Comparison of ENCODE assay signal across 14 cellular contexts in the genomic region with DNA sequence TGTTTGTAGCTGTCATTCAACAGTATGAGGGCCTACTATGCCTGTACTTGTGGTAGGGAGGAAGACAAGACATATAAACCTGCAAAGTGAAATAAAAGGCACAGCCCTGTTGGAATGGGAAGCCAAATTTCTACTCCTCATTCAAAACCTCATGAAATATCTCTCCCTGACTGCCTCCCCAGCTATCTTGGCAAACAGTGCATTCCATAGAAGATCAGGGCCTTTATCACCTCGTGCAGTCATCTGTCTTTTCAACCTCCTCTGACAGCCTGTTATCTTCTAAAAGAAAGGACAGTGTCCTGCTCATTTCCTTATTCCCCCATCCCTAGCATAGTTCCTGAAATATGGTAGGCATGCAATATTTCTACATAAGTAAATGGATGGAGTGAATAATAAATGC.
DNase-seq lines count a peak whose midpoint lies in the region; ATAC-seq and TF ChIP-seq lines count a peak whose summit lies in the region.
"Had no signal": no experiment of that assay in that cellular context is flagged by ENCODE, and none has a peak within 500 bp of the region (broad histone marks: within the 10 kb centered on the region; RNA-seq: fewer than 3 reads in every experiment).

No MANE protein-coding gene starts in this region.

- no peaks in the 10 kb centered on the region for H3K36me3 ChIP-seq in OCI-LY3 (replicated peaks; ENCODE audit: low read depth, low read length)
- H3K36me3 ChIP-seq in psoas muscle (ENCODE audit: insufficient read depth in 1 of 2, low read depth in 1 of 2) = no peaks in the 10 kb centered on the region
- no peaks in the 10 kb centered on the region for H3K36me3 ChIP-seq in lower lobe of right lung
- H3K36me3 ChIP-seq: MG63, prostate gland had no signal

- no peak overlapping the region for H3K4me3 Mint-ChIP-seq in chondrocyte (ENCODE audit: unreplicated experiment)
- H3K4me3 Mint-ChIP-seq: activated B cell treated with CpG ODN at 0.5 μM for 24 hours; activated naive CD4-positive, alpha-beta T cell treated with anti-CD3 and anti-CD28 coated beads, Interleukin-2, amount 50 U/mL, for 24 hours; CD4-positive, CD25-positive, alpha-beta regulatory T cell had no signal

- peak overlapping the region; percentile 62 for H2AFZ ChIP-seq in OCI-LY3 (ENCODE audit: low read depth, low read length)

- 33 to 74% (median 39%) methylated on average over 1 of the region's 1 CpG for WGBS in psoas muscle, 3 donors

- peak overlapping the region; percentile 93 for H3K27ac Mint-ChIP-seq in chondrocyte (ENCODE audit: unreplicated experiment)
- H3K27ac Mint-ChIP-seq: activated B cell treated with CpG ODN at 0.5 μM for 24 hours; activated naive CD4-positive, alpha-beta T cell treated with anti-CD3 and anti-CD28 coated beads, Interleukin-2, amount 50 U/mL, for 24 hours had no signal

- ATAC-seq in psoas muscle = no peak
- ATAC-seq in lower lobe of right lung = no peak

- peaks cover 60% of the 10 kb centered on the region for H3K4me1 ChIP-seq in OCI-LY3 (ENCODE audit: low read length)
- peaks cover 40% of the 10 kb centered on the region for H3K4me1 ChIP-seq in psoas muscle
- peaks cover 32% of the 10 kb centered on the region for H3K4me1 ChIP-seq in lower lobe of right lung
- H3K4me1 ChIP-seq: prostate gland had no signal

- H3K27ac ChIP-seq in OCI-LY3 (ENCODE audit: low read length) (peak overlapping the region; percentile 100), psoas muscle (peak overlapping the region; percentile 96), lower lobe of right lung (no peak overlapping the region)

- no peaks in the 10 kb centered on the region for H3K9me3 Mint-ChIP-seq in chondrocyte (ENCODE audit: low read depth)
- H3K9me3 Mint-ChIP-seq: activated B cell treated with CpG ODN at 0.5 μM for 24 hours; activated naive CD4-positive, alpha-beta T cell treated with anti-CD3 and anti-CD28 coated beads, Interleukin-2, amount 50 U/mL, for 24 hours had no signal

- TF ChIP-seq CTCF in OCI-LY3 (IDR thresholded peaks at IDR 0.05; ENCODE audit: low read depth, low read length) (no peak), chondrocyte (IDR thresholded peaks at IDR 0.05) (no peak), psoas muscle (IDR thresholded peaks at IDR 0.05) (no peak), lower lobe of right lung (IDR thresholded peaks at IDR 0.05) (no peak)

- peak overlapping the region; percentile 64; the same call in 1 of the 2 replicates for H3K4me3 ChIP-seq in OCI-LY3 (ENCODE audit: low read length)
- H3K4me3 ChIP-seq in psoas muscle = no peak overlapping the region
- H3K4me3 ChIP-seq in lower lobe of right lung = no peak overlapping the region
- H3K4me3 ChIP-seq: MG63, prostate gland had no signal

- no peaks in the 10 kb centered on the region for H4K20me1 ChIP-seq in OCI-LY3 (ENCODE audit: insufficient read depth, low read length)

- DNase-seq in EH (ENCODE audit: low read depth) (peak; percentile 51), chondrocyte (ENCODE audit: low spot score) (no peak), psoas muscle (no peak), AML-193 (lab: John Stamatoyannopoulos, UW) (no peak), islet precursor cell (no peak), NCI-H1417 treated with DMSO at 0.1 percent for 48 hours (lab: John Stamatoyannopoulos, UW) (no peak), lower lobe of right lung (no peak)
- DNase-seq: activated B cell treated with CpG ODN at 0.5 μM for 24 hours; CD4-positive, CD25-positive, alpha-beta regulatory T cell; MG63; stimulated activated CD4-positive, alpha-beta T cell treated with anti-CD3 and anti-CD28 coated beads, Interleukin-1b, Interleukin-23, amount 100 ng/mL, for 48 hours had no signal

- H3K4me1 Mint-ChIP-seq in chondrocyte (ENCODE audit: low read depth) = peaks cover 50% of the 10 kb centered on the region

- peak overlapping the region; percentile 87 for H3K4me2 ChIP-seq in OCI-LY3 (ENCODE audit: low read length)

- H3K27me3 ChIP-seq in OCI-LY3 (ENCODE audit: low read depth, low read length) (no peaks in the 10 kb centered on the region), psoas muscle (ENCODE audit: insufficient read depth in 3 of 3, low read length in 2 of 3) (no peaks in the 10 kb centered on the region), lower lobe of right lung (ENCODE audit: low read depth) (no peaks in the 10 kb centered on the region)
- H3K27me3 ChIP-seq: MG63 had no signal

- no peaks in the 10 kb centered on the region for H3K27me3 Mint-ChIP-seq in chondrocyte (ENCODE audit: low read depth)
- H3K27me3 Mint-ChIP-seq: activated B cell treated with CpG ODN at 0.5 μM for 24 hours; activated naive CD4-positive, alpha-beta T cell treated with anti-CD3 and anti-CD28 coated beads, Interleukin-2, amount 50 U/mL, for 24 hours; CD4-positive, CD25-positive, alpha-beta regulatory T cell had no signal

- peak overlapping the region; percentile 88 for H3K9ac ChIP-seq in OCI-LY3 (ENCODE audit: low read length)

- H3K79me2 ChIP-seq in OCI-LY3 (ENCODE audit: low read length) = no peaks in the 10 kb centered on the region

- H3K36me3 Mint-ChIP-seq in chondrocyte (ENCODE audit: low read depth) = no peaks in the 10 kb centered on the region
- H3K36me3 Mint-ChIP-seq: activated naive CD4-positive, alpha-beta T cell treated with anti-CD3 and anti-CD28 coated beads, Interleukin-2, amount 50 U/mL, for 24 hours; CD4-positive, CD25-positive, alpha-beta regulatory T cell had no signal

- H3K9me3 ChIP-seq in OCI-LY3 (ENCODE audit: insufficient read depth, low read length) (no peaks in the 10 kb centered on the region), psoas muscle (no peaks in the 10 kb centered on the region), lower lobe of right lung (no peaks in the 10 kb centered on the region)
- H3K9me3 ChIP-seq: MG63, prostate gland had no signal

- intact Hi-C loops in psoas muscle (cut with DNase I) (loop anchor here (2.0 to 10.0 kb wide), 3 partner anchors 57 to 309 kb away; a partner anchor contains a TSS), lower lobe of right lung (cut with DNase I) (no loop called here)
